In genomic region chr9:131222460-131222859, GRCh38 we compare ENCODE assay signal across 26 cellular contexts.
"Had no signal": no experiment of that assay in that cellular context is flagged by ENCODE, and none has a peak within 500 bp of the region (broad histone marks: within the 10 kb centered on the region; RNA-seq: fewer than 3 reads in every experiment).

No MANE protein-coding gene starts in this region.

- H3K27ac ChIP-seq: colonic mucosa, esophagus squamous epithelium, heart right ventricle, left lung, pancreas, right lobe of liver, thoracic aorta, transverse colon, vagina had no signal

- DNase-seq: colonic mucosa; effector CD8-positive, alpha-beta T cell; erythroblast; esophagus squamous epithelium; foreskin melanocyte; glutamatergic neuron; heart right ventricle; hippocampal formation; left cardiac atrium; left lung; mesenchymal stem cell; midbrain; naive thymus-derived CD8-positive, alpha-beta T cell; occipital lobe; pancreas; retina; right lobe of liver; small intestine; stimulated activated CD4-positive, alpha-beta T cell treated with anti-CD3 and anti-CD28 coated beads, Interleukin-15, amount 100 ng/mL, for 24 hours; stimulated activated CD4-positive, alpha-beta T cell treated with anti-CD3 and anti-CD28 coated beads, Interleukin-2, amount 100 ng/mL, for 48 hours; stimulated activated naive B cell treated with anti-CD40 and anti-IgM and Interleukin-4, amounts not matched to agents 10 μg/mL and 1 μg/mL and 100 μg/mL, for 72 hours; transverse colon had no signal

- H3K27me3 Mint-ChIP-seq: dendritic cell treated with granulocyte-macrophage colony-stimulating factor and Interleukin-4, amounts not matched to agents 40 ng/mL and 50 ng/mL, for 4 days; naive thymus-derived CD8-positive, alpha-beta T cell; stimulated activated naive B cell treated with anti-CD40 and anti-IgM and Interleukin-4, amounts not matched to agents 10 μg/mL and 1 μg/mL and 100 μg/mL, for 72 hours; stimulated activated naive CD8-positive, alpha-beta T cell treated with anti-CD3 and anti-CD28 coated beads, Interleukin-15, Interleukin-2, amounts not matched to agents 100 ng/mL and 50 ng/mL, for 24 hours had no signal

- H3K27me3 ChIP-seq: colonic mucosa, esophagus squamous epithelium, heart right ventricle, left lung, pancreas, right lobe of liver, transverse colon, vagina had no signal

- H3K4me3 Mint-ChIP-seq: dendritic cell treated with granulocyte-macrophage colony-stimulating factor and Interleukin-4, amounts not matched to agents 40 ng/mL and 50 ng/mL, for 4 days; naive thymus-derived CD8-positive, alpha-beta T cell; stimulated activated naive B cell treated with anti-CD40 and anti-IgM and Interleukin-4, amounts not matched to agents 10 μg/mL and 1 μg/mL and 100 μg/mL, for 72 hours; stimulated activated naive CD8-positive, alpha-beta T cell treated with anti-CD3 and anti-CD28 coated beads, Interleukin-15, Interleukin-2, amounts not matched to agents 100 ng/mL and 50 ng/mL, for 24 hours had no signal

- H3K9me3 ChIP-seq: colonic mucosa, esophagus squamous epithelium, heart right ventricle, left lung, pancreas, right lobe of liver, thoracic aorta, transverse colon, vagina had no signal

- H3K36me3 ChIP-seq: colonic mucosa, pancreas, transverse colon had no signal

- H3K4me3 ChIP-seq: colonic mucosa, esophagus squamous epithelium, heart right ventricle, left lung, pancreas, right lobe of liver, thoracic aorta, transverse colon, vagina had no signal

- ATAC-seq: heart right ventricle; left cardiac atrium; left lung; naive thymus-derived CD8-positive, alpha-beta T cell; pancreas; right lobe of liver; stimulated activated naive B cell treated with anti-CD40 and anti-IgM and Interleukin-4, amounts not matched to agents 10 μg/mL and 1 μg/mL and 100 μg/mL, for 72 hours had no signal

- H3K27ac Mint-ChIP-seq: dendritic cell treated with granulocyte-macrophage colony-stimulating factor and Interleukin-4, amounts not matched to agents 40 ng/mL and 50 ng/mL, for 4 days; stimulated activated naive B cell treated with anti-CD40 and anti-IgM and Interleukin-4, amounts not matched to agents 10 μg/mL and 1 μg/mL and 100 μg/mL, for 72 hours; stimulated activated naive CD8-positive, alpha-beta T cell treated with anti-CD3 and anti-CD28 coated beads, Interleukin-15, Interleukin-2, amounts not matched to agents 100 ng/mL and 50 ng/mL, for 24 hours had no signal

- H3K9me3 Mint-ChIP-seq: dendritic cell treated with granulocyte-macrophage colony-stimulating factor and Interleukin-4, amounts not matched to agents 40 ng/mL and 50 ng/mL, for 4 days; naive thymus-derived CD8-positive, alpha-beta T cell; stimulated activated naive B cell treated with anti-CD40 and anti-IgM and Interleukin-4, amounts not matched to agents 10 μg/mL and 1 μg/mL and 100 μg/mL, for 72 hours; stimulated activated naive CD8-positive, alpha-beta T cell treated with anti-CD3 and anti-CD28 coated beads, Interleukin-15, Interleukin-2, amounts not matched to agents 100 ng/mL and 50 ng/mL, for 24 hours had no signal

- H3K4me1 ChIP-seq: colonic mucosa, pancreas had no signal
